Comparison of ENCODE assay signal across 19 cellular contexts in the genomic region with DNA sequence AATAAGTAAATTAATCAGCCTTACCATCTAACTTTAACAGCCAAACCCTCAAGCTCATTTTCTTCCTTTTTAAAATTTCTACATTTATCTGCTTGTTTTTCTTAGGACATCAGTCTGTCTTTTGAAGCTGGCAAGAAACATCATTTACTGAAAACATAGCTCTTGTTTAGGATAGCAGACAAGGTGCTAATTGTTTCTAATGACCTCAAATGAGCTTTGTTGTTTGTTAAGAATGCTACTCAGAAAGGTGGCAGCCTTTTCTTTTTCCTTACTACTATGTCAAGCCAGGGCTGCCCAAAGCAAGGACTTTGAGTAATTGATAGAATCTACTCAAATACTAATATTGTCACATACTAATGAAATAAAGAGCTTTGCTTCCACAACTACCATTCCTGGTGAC.
"Had no signal": no experiment of that assay in that cellular context is flagged by ENCODE, and none has a peak within 500 bp of the region (broad histone marks: within the 10 kb centered on the region; RNA-seq: fewer than 3 reads in every experiment).

No MANE protein-coding gene starts in this region.

- H3K36me3 ChIP-seq: colonic mucosa, esophagus muscularis mucosa, gastroesophageal sphincter, heart left ventricle, left lung, lower lobe of right lung had no signal

- H3K9me3 Mint-ChIP-seq: dendritic cell treated with granulocyte-macrophage colony-stimulating factor and Interleukin-4, amounts not matched to agents 40 ng/mL and 50 ng/mL, for 4 days; memory B cell; mesothelial cell of epicardium; naive B cell had no signal

- H3K27ac ChIP-seq: colonic mucosa, esophagus muscularis mucosa, foreskin keratinocyte, gastroesophageal sphincter, heart left ventricle, hepatocyte, left lung, lower lobe of right lung had no signal

- H3K4me3 ChIP-seq: colonic mucosa, esophagus muscularis mucosa, gastroesophageal sphincter, heart left ventricle, hepatocyte, left lung, lower lobe of right lung, mucosa of descending colon had no signal

- H3K27ac Mint-ChIP-seq: dendritic cell treated with granulocyte-macrophage colony-stimulating factor and Interleukin-4, amounts not matched to agents 40 ng/mL and 50 ng/mL, for 4 days; effector memory CD8-positive, alpha-beta T cell; memory B cell; mesothelial cell of epicardium; naive B cell had no signal

- H3K4me1 Mint-ChIP-seq: memory B cell, naive B cell had no signal

- H3K27me3 ChIP-seq: colonic mucosa, esophagus muscularis mucosa, foreskin keratinocyte, gastroesophageal sphincter, heart left ventricle, left lung had no signal

- H3K79me2 ChIP-seq: hepatocyte had no signal

- H3K27me3 Mint-ChIP-seq: dendritic cell treated with granulocyte-macrophage colony-stimulating factor and Interleukin-4, amounts not matched to agents 40 ng/mL and 50 ng/mL, for 4 days; effector memory CD8-positive, alpha-beta T cell; memory B cell; naive B cell had no signal

- H3K4me3 Mint-ChIP-seq: dendritic cell treated with granulocyte-macrophage colony-stimulating factor and Interleukin-4, amounts not matched to agents 40 ng/mL and 50 ng/mL, for 4 days; effector memory CD8-positive, alpha-beta T cell; memory B cell; mesothelial cell of epicardium; naive B cell had no signal

- ATAC-seq: effector memory CD8-positive, alpha-beta T cell; foreskin keratinocyte; gastroesophageal sphincter; heart left ventricle; left cardiac atrium; left lung; left ventricle myocardium superior; lower lobe of right lung; mucosa of descending colon had no signal

- H3K4me2 ChIP-seq: hepatocyte had no signal

- DNase-seq: colonic mucosa; cortex of kidney; effector CD8-positive, alpha-beta T cell; effector memory CD8-positive, alpha-beta T cell; foreskin keratinocyte; heart left ventricle; hypothalamus; left cardiac atrium; left lung; left ventricle myocardium superior; lower lobe of right lung; mucosa of descending colon; naive B cell had no signal

- H3K36me3 Mint-ChIP-seq: memory B cell, mesothelial cell of epicardium, naive B cell had no signal

- H3K4me1 ChIP-seq: colonic mucosa, esophagus muscularis mucosa, foreskin keratinocyte, gastroesophageal sphincter, heart left ventricle, left lung, lower lobe of right lung had no signal

- H3K9me3 ChIP-seq: colonic mucosa, esophagus muscularis mucosa, gastroesophageal sphincter, heart left ventricle, left lung, lower lobe of right lung, mucosa of descending colon had no signal
